17 cellular contexts compared by ENCODE assay signal in genomic region chr13:97753942-97754670, GRCh38.
A peak's percentile ranks its signal among the peaks of the same experiment; 100 is the strongest.
DNase-seq lines count a peak whose midpoint lies in the region; FAIRE-seq and TF ChIP-seq lines count a peak whose summit lies in the region.
"Had no signal": no experiment of that assay in that cellular context is flagged by ENCODE, and none has a peak within 500 bp of the region (broad histone marks: within the 10 kb centered on the region; RNA-seq: fewer than 3 reads in every experiment).

No MANE protein-coding gene starts in this region.

- no peak for FAIRE-seq in H54 (lab: Jason Lieb, UNC)
- FAIRE-seq: urothelium cell line had no signal

- H3K4me3 ChIP-seq in Karpas-422 (ENCODE audit: low read length) (no peak overlapping the region), endodermal cell (ENCODE audit: low read length) (no peak overlapping the region)
- H3K4me3 ChIP-seq: BLaER1, skin epidermis had no signal

- DNase-seq in COLO668 (lab: John Stamatoyannopoulos, UW; ENCODE audit: unreplicated experiment) (peak; percentile 33), Karpas-422 (peak; percentile 61), endodermal cell (peak; percentile 81), posterior vena cava (ENCODE audit: low spot score) (no peak), H54 (ENCODE audit: insufficient read length, low spot score) (no peak), ACHN (no peak)
- no peak for DNase-seq in activated CD8-positive, alpha-beta memory T cell treated with anti-CD3 and anti-CD28 coated beads, Interleukin-2, amount 50 U/mL, for 4 hours
- DNase-seq: caudate nucleus; NCI-H2081; nucleus accumbens; stimulated activated naive CD8-positive, alpha-beta T cell treated with anti-CD3 and anti-CD28 coated beads, Interleukin-15, Interleukin-2, amounts not matched to agents 100 U/mL and 50 U/mL, for 24 hours; T-helper 1 cell had no signal

- H3K9ac ChIP-seq in Karpas-422 (ENCODE audit: low read length), result no peak overlapping the region
- H3K9ac ChIP-seq in endodermal cell (ENCODE audit: extremely low read depth, low read length, poor library complexity, severe bottlenecking), result no peak overlapping the region
- H3K9ac ChIP-seq: BLaER1 had no signal

- H3K27me3 Mint-ChIP-seq in endodermal cell (ENCODE audit: insufficient read depth), result peaks cover 2% of the 10 kb centered on the region

- no peaks in the 10 kb centered on the region for H3K4me1 Mint-ChIP-seq in endodermal cell

- H3K4me1 ChIP-seq in Karpas-422 (ENCODE audit: low read length) (no peaks in the 10 kb centered on the region), endodermal cell (ENCODE audit: control insufficient read depth, insufficient read depth, low read length) (no peaks in the 10 kb centered on the region)
- H3K4me1 ChIP-seq: BLaER1 had no signal

- H3K9me3 ChIP-seq in Karpas-422 (ENCODE audit: low read length) (no peaks in the 10 kb centered on the region), endodermal cell (ENCODE audit: control insufficient read depth, low read length) (peaks cover 7% of the 10 kb centered on the region)
- H3K9me3 ChIP-seq: BLaER1 had no signal

- no peaks in the 10 kb centered on the region for H3K36me3 Mint-ChIP-seq in endodermal cell (ENCODE audit: low read depth)
- H3K36me3 Mint-ChIP-seq: mesothelial cell of epicardium had no signal

- in situ Hi-C loops in ACHN (cut with HindIII; ENCODE audit: low pct_ligation_motif_present, low pct_unique_long_range_greater_than_20kb, low sequenced_read_pairs), result no loop called here

- no peak for TF ChIP-seq POLR2A in H54 (IDR thresholded peaks at IDR 0.05; ENCODE audit: low read depth, low read length)

- intact Hi-C loops in posterior vena cava (cut with DNase I), result no loop called here

- no peak overlapping the region for H3K4me2 ChIP-seq in Karpas-422 (ENCODE audit: low read depth, low read length, poor library complexity, severe bottlenecking)
- H3K4me2 ChIP-seq: BLaER1 had no signal

- no peak overlapping the region for H3K4me3 Mint-ChIP-seq in endodermal cell
- H3K4me3 Mint-ChIP-seq: mesothelial cell of epicardium had no signal

- TF ChIP-seq CTCF in 22Rv1 (IDR thresholded peaks at IDR 0.05) (peak; percentile 40), endodermal cell (conservative IDR thresholded peaks at IDR 0.05) (peak; percentile 68)

- no peaks in the 10 kb centered on the region for H3K9me2 ChIP-seq in Karpas-422 (replicated peaks; ENCODE audit: insufficient read depth, low read length)

- H4K20me1 ChIP-seq in Karpas-422 (ENCODE audit: insufficient read depth, low read depth, low read length), result no peaks in the 10 kb centered on the region
- H4K20me1 ChIP-seq: BLaER1 had no signal

- no peak overlapping the region for H3K27ac ChIP-seq in 22Rv1
- H3K27ac ChIP-seq in Karpas-422 (ENCODE audit: low read length), result no peak overlapping the region
- H3K27ac ChIP-seq in endodermal cell (ENCODE audit: low read depth, low read length), result no peak overlapping the region
- H3K27ac ChIP-seq: BLaER1, skin epidermis had no signal

- 70 to 80% methylated on average over 2 to 5 of the region's 5 CpGs for WGBS in endodermal cell (ENCODE audit: insufficient coverage in 1 of 2, insufficient read length in 1 of 2), 2 experiments

- H3K27me3 ChIP-seq in Karpas-422 (ENCODE audit: low read length) (no peaks in the 10 kb centered on the region), endodermal cell (ENCODE audit: control insufficient read depth, insufficient read depth, low read length, poor library complexity, severe bottlenecking) (no peaks in the 10 kb centered on the region)
- H3K27me3 ChIP-seq: BLaER1 had no signal

- H3K9me3 Mint-ChIP-seq in endodermal cell, result peaks cover 5% of the 10 kb centered on the region

- no peak overlapping the region for H2AFZ ChIP-seq in Karpas-422 (ENCODE audit: low read length)

- H3K27ac Mint-ChIP-seq in endodermal cell, result no peak overlapping the region
- H3K27ac Mint-ChIP-seq: mesothelial cell of epicardium had no signal

- H3K36me3 ChIP-seq in Karpas-422 (ENCODE audit: insufficient read depth, low read length) (no peaks in the 10 kb centered on the region), endodermal cell (ENCODE audit: control insufficient read depth, insufficient read depth, low read length) (no peaks in the 10 kb centered on the region)
- H3K36me3 ChIP-seq: BLaER1 had no signal

- no peaks in the 10 kb centered on the region for H3K79me2 ChIP-seq in Karpas-422 (ENCODE audit: low read length)

Comparison
In these comparisons a context has a peak if more than half of its experiments do, and no peak if none do; other contexts are left out.
1. DNase-seq: peak in COLO668 (single experiment), Karpas-422 (single experiment) and endodermal cell (single experiment); none in posterior vena cava (single experiment), activated CD8-positive, alpha-beta memory T cell treated with anti-CD3 and anti-CD28 coated beads, Interleukin-2, amount 50 U/mL, for 4 hours (single experiment), H54 (single experiment) and ACHN (single experiment).